Comparison of ENCODE assay signal across 22 cellular contexts in the genomic region with DNA sequence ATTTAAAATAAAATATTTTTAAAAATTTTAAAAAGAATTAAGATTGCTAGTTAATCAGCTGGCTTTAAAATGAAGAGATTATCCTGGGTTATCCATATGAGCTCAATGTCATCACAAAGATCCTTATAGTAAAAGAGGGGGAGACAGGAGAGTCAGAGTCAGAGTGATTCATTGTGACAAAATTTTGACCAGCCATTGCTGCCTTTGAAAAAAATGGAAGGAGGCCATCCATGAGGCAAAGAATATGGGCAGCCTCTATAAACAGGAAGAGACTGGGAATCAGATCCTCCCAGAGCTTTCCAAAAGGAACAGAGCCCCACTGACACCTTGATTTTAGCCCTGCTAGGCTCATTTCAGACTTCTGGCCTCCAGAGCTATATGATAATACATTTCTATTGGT. TPM values are rescaled to one million over a fixed set of nuclear protein-coding genes. Genes with fewer than 3 reads are reported as not detected.
A peak's percentile ranks its signal among the peaks of the same experiment; 100 is the strongest.
DNase-seq lines count a peak whose midpoint lies in the region; ATAC-seq and TF ChIP-seq lines count a peak whose summit lies in the region.
"Had no signal": no experiment of that assay in that cellular context is flagged by ENCODE, and none has a peak within 500 bp of the region (broad histone marks: within the 10 kb centered on the region; RNA-seq: fewer than 3 reads in every experiment).

No MANE protein-coding gene starts in this region.

- peaks cover 15% of the 10 kb centered on the region for H3F3A ChIP-seq in GM23248 (ENCODE audit: insufficient read depth)

- no peaks in the 10 kb centered on the region for H3K9me3 ChIP-seq in GM23248 (ENCODE audit: low read depth)

- no peak overlapping the region for H3K4me3 Mint-ChIP-seq in immature natural killer cell
- H3K4me3 Mint-ChIP-seq: CD4-positive, alpha-beta memory T cell had no signal

- in situ Hi-C loops in GM23248 (cut with MboI): no loop called here

- peak overlapping the region; percentile 30; the same call in 1 of the 2 replicates for H3K27ac ChIP-seq in GM23248

- H3K27me3 ChIP-seq in GM23248 (replicated peaks; ENCODE audit: insufficient read depth): no peaks in the 10 kb centered on the region

- H3K4me1 ChIP-seq in GM23248 (ENCODE audit: insufficient read depth): peaks cover 29% of the 10 kb centered on the region

- no peak overlapping the region for H3K27ac Mint-ChIP-seq in immature natural killer cell
- H3K27ac Mint-ChIP-seq: CD4-positive, alpha-beta memory T cell had no signal

- no peak overlapping the region for H3K4me2 ChIP-seq in GM23248 (ENCODE audit: unreplicated experiment)

- peak; percentile 12 for DNase-seq in AG10803 (ENCODE audit: low read depth)
- peak; percentile 64 for DNase-seq in GM23248
- DNase-seq in RKO (ENCODE audit: low spot score): peak; percentile 28
- DNase-seq in fibroblast of peridontal ligament (ENCODE audit: extremely low read depth): peak; percentile 20
- no peak for DNase-seq in middle frontal gyrus (ENCODE audit: extremely low spot score, low spot score)
- no peak for DNase-seq in immature natural killer cell
- DNase-seq: C1 segment of cervical spinal cord; CD4-positive, alpha-beta memory T cell; COR-L47; DMS53; NCI-H1105 treated with DMSO at 0.1 percent for 48 hours; NCI-H2029 treated with DMSO at 0.1 percent for 48 hours; NCI-H446 treated with DMSO at 0.1 percent for 48 hours; NCI-H526; NCI-H82; NK-92 treated with Interleukin-12 subunit alpha and Interleukin-12 subunit beta, amount 100 ng/mL, for 24 hours; SHP77 treated with DMSO at 0.1 percent for 48 hours had no signal

- no peak overlapping the region for H3K9ac ChIP-seq in GM23248

- peak overlapping the region; percentile 79 for H2AFZ ChIP-seq in GM23248

- H3K9me3 Mint-ChIP-seq in immature natural killer cell: no peaks in the 10 kb centered on the region
- H3K9me3 Mint-ChIP-seq: CD4-positive, alpha-beta memory T cell had no signal

- H4K20me1 ChIP-seq in GM23248 (ENCODE audit: insufficient read depth): no peaks in the 10 kb centered on the region

- no peaks in the 10 kb centered on the region for H3K4me1 Mint-ChIP-seq in immature natural killer cell
- H3K4me1 Mint-ChIP-seq: CD4-positive, alpha-beta memory T cell had no signal

- peaks cover 2 to 8% (median 5%) of the 10 kb centered on the region in 3 donors for H3K27me3 Mint-ChIP-seq in immature natural killer cell (ENCODE audit: low read depth in 3 of 3)

- no peak for TF ChIP-seq CTCF in AG10803 (conservative IDR thresholded peaks at IDR 0.05; ENCODE audit: low read length)

- no peaks in the 10 kb centered on the region for H3K36me3 ChIP-seq in GM23248 (ENCODE audit: low read depth)

- no peak for ATAC-seq in GM18909 (IDR thresholded peaks at IDR 0.05; ENCODE audit: poor library complexity, unreplicated experiment)
- no peak for ATAC-seq in GM18517 (IDR thresholded peaks at IDR 0.05; ENCODE audit: unreplicated experiment)
- ATAC-seq: K562, Panc1 had no signal

- no peaks in the 10 kb centered on the region for H3K79me2 ChIP-seq in GM23248 (ENCODE audit: insufficient read depth)

- H3K4me3 ChIP-seq in AG10803 (ENCODE audit: low read length): no peak overlapping the region
- no peak overlapping the region for H3K4me3 ChIP-seq in GM23248
- H3K4me3 ChIP-seq: K562 had no signal

- H3K36me3 Mint-ChIP-seq in immature natural killer cell: no peaks in the 10 kb centered on the region
- H3K36me3 Mint-ChIP-seq: CD4-positive, alpha-beta memory T cell had no signal

- no peaks in the 10 kb centered on the region for H3K9me2 ChIP-seq in GM23248 (ENCODE audit: insufficient read depth)

RNA-seq across cellular contexts. Expression of a gene that starts 9.3 kb away (rescaled TPM):
- total RNA-seq in GM23248 (2014; rRNA removed; shearing (Covaris generic)): 2.1 and 2.7 TPM in 2 replicates
- polyA plus RNA-seq in GM23248 (2016; fragmentation: Nextera tagmentation; extraction: Ambion mirVana) (1.1 and 1.3 TPM in 2 replicates), immature natural killer cell (under 1 TPM in 1 of 3 donors, not detected in 2; 0.57 TPM)
- total RNA-seq: CD4-positive, alpha-beta memory T cell had no signal
- polyA plus RNA-seq: AG04450 had no signal

Comparison
In these comparisons a context has a peak if more than half of its experiments do, and no peak if none do; other contexts are left out.
1. DNase-seq: peak in AG10803 (single experiment), GM23248 (single experiment), RKO (single experiment) and fibroblast of peridontal ligament (single experiment); none in middle frontal gyrus (single experiment) and immature natural killer cell (0 of 3).